Comparison of ENCODE assay signal across 34 cellular contexts in the genomic region with DNA sequence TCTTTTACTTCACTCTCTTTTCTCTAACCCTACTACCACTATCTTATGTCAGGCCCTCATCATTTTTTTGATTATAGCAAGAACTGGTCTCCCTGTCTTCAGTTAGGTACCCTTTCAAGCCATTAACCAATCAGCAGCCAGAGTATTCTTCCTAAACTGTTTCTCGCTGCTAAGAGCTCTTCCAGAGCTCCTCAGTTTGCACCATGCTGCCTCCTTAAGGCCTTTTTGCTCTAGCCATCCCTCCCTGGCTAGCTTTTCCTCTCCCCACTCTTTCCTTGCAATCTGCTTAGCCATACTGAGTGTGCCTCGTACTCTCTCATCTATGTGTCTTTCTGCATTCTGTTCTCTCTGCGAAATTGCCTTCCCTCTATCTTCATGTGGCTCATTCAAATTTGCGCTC. TPM values are rescaled to one million over a fixed set of nuclear protein-coding genes. Genes with fewer than 3 reads are reported as not detected.
"Had no signal": no experiment of that assay in that cellular context is flagged by ENCODE, and none has a peak within 500 bp of the region (broad histone marks: within the 10 kb centered on the region; RNA-seq: fewer than 3 reads in every experiment).

No MANE protein-coding gene starts in this region.

- H3K36me3 ChIP-seq: adrenal gland, brain microvascular endothelial cell, Peyer's patch had no signal

- H3K9me3 ChIP-seq: adrenal gland, Peyer's patch, SJSA1 had no signal

- H3K27me3 ChIP-seq: brain microvascular endothelial cell, Peyer's patch, SJSA1 had no signal

- ATAC-seq: activated CD4-positive, alpha-beta T cell treated with anti-CD3 and anti-CD28 coated beads for 36 hours; activated CD4-positive, CD25-positive, alpha-beta regulatory T cell treated with anti-CD3 and anti-CD28 coated beads, Interleukin-2, amount 50 U/mL, for 24 hours; activated CD8-positive, alpha-beta T cell treated with anti-CD3 and anti-CD28 coated beads, Interleukin-2, amount 10 ng/mL, durations not matched to agents 7 days and 5 days; activated naive CD4-positive, alpha-beta T cell treated with anti-CD3 and anti-CD28 coated beads, Interleukin-2, amount 50 U/mL, for 72 hours; K562; PC-3 had no signal

- H3K27ac Mint-ChIP-seq: activated CD4-positive, alpha-beta T cell treated with anti-CD3 and anti-CD28 coated beads for 36 hours; activated CD4-positive, alpha-beta T cell treated with anti-CD3 and anti-CD28 coated beads, Interleukin-2, amount 10 ng/mL, durations not matched to agents 7 days and 5 days; activated CD8-positive, alpha-beta T cell treated with anti-CD3 and anti-CD28 coated beads, Interleukin-2, amount 10 ng/mL, durations not matched to agents 7 days and 5 days; activated naive CD4-positive, alpha-beta T cell treated with anti-CD3 and anti-CD28 coated beads for 36 hours; activated naive CD4-positive, alpha-beta T cell treated with anti-CD3 and anti-CD28 coated beads, Interleukin-2, amount 50 U/mL, for 72 hours; activated T-cell treated with anti-CD3 and anti-CD28 coated beads, Interleukin-2, amount 50 U/mL, for 24 hours; activated T-helper 1 cell treated with anti-CD3 and anti-CD28 coated beads, Interleukin-12 subunit alpha, Interleukin-12 subunit beta, Interleukin-2, Interleukin-4 antibody, amounts not matched to agents 30 ng/mL and 10 ng/mL and 1 ng/mL, durations not matched to agents 14 hours and 24 hours and 36 hours had no signal

- H3K4me1 Mint-ChIP-seq: activated CD4-positive, alpha-beta T cell treated with anti-CD3 and anti-CD28 coated beads for 36 hours; activated CD4-positive, alpha-beta T cell treated with anti-CD3 and anti-CD28 coated beads, Interleukin-2, amount 10 ng/mL, durations not matched to agents 7 days and 5 days had no signal

- H3K9me3 Mint-ChIP-seq: activated CD4-positive, alpha-beta T cell treated with anti-CD3 and anti-CD28 coated beads, Interleukin-2, amount 10 ng/mL, durations not matched to agents 7 days and 5 days; activated naive CD4-positive, alpha-beta T cell treated with anti-CD3 and anti-CD28 coated beads for 36 hours; activated naive CD4-positive, alpha-beta T cell treated with anti-CD3 and anti-CD28 coated beads, Interleukin-2, amount 50 U/mL, for 72 hours; activated T-cell treated with anti-CD3 and anti-CD28 coated beads, Interleukin-2, amount 50 U/mL, for 24 hours; activated T-helper 1 cell treated with anti-CD3 and anti-CD28 coated beads, Interleukin-12 subunit alpha, Interleukin-12 subunit beta, Interleukin-2, Interleukin-4 antibody, amounts not matched to agents 30 ng/mL and 10 ng/mL and 1 ng/mL, durations not matched to agents 14 hours and 24 hours and 36 hours had no signal

- H3K27me3 Mint-ChIP-seq: activated CD4-positive, alpha-beta T cell treated with anti-CD3 and anti-CD28 coated beads for 36 hours; activated CD4-positive, alpha-beta T cell treated with anti-CD3 and anti-CD28 coated beads, Interleukin-2, amount 10 ng/mL, durations not matched to agents 7 days and 5 days had no signal

- H3K27ac ChIP-seq: adrenal gland, brain microvascular endothelial cell, Peyer's patch, SJSA1 had no signal

- DNase-seq: activated CD4-positive, alpha-beta T cell treated with anti-CD3 and anti-CD28 coated beads for 36 hours; activated CD4-positive, alpha-beta T cell treated with anti-CD3 and anti-CD28 coated beads, Interleukin-2, amount 10 ng/mL, durations not matched to agents 7 days and 5 days; activated CD4-positive, alpha-beta T cell treated with anti-CD3 and anti-CD28 coated beads, Interleukin-2, amount 50 U/mL, for 48 hours; activated CD8-positive, alpha-beta T cell treated with anti-CD3 and anti-CD28 coated beads, Interleukin-2, amount 10 ng/mL, durations not matched to agents 7 days and 5 days; activated gamma-delta T cell treated with Interleukin-2 at 50 U/mL for 16 hours; activated naive CD4-positive, alpha-beta T cell treated with anti-CD3 and anti-CD28 coated beads for 36 hours; activated T-cell treated with anti-CD3 and anti-CD28 coated beads, Interleukin-2, amount 50 U/mL, for 24 hours; adrenal gland; aorta; brain microvascular endothelial cell; central memory CD4-positive, alpha-beta T cell; NCI-H1105; NCI-H1417 treated with DMSO at 0.1 percent for 48 hours; NCI-H187 treated with DMSO at 0.1 percent for 48 hours; NCI-H2081; NCI-H2171 treated with DMSO at 0.1 percent for 48 hours; NCI-H2227 treated with DMSO at 0.1 percent for 48 hours; NCI-H446; NCI-H510A treated with DMSO at 0.1 percent for 48 hours; NCI-H69; NK-92 treated with Interleukin-12 subunit alpha and Interleukin-12 subunit beta, amount 100 ng/mL, for 24 hours; PC-3; Peyer's patch; RPMI8226; SHP77 treated with DMSO at 0.1 percent for 48 hours; T1000 had no signal

- FAIRE-seq: K562 had no signal

- H3K4me3 Mint-ChIP-seq: activated CD4-positive, alpha-beta T cell treated with anti-CD3 and anti-CD28 coated beads for 36 hours; activated CD4-positive, alpha-beta T cell treated with anti-CD3 and anti-CD28 coated beads, Interleukin-2, amount 10 ng/mL, durations not matched to agents 7 days and 5 days; activated CD8-positive, alpha-beta T cell treated with anti-CD3 and anti-CD28 coated beads, Interleukin-2, amount 10 ng/mL, durations not matched to agents 7 days and 5 days; activated naive CD4-positive, alpha-beta T cell treated with anti-CD3 and anti-CD28 coated beads for 36 hours; activated T-cell treated with anti-CD3 and anti-CD28 coated beads, Interleukin-2, amount 50 U/mL, for 24 hours; activated T-helper 1 cell treated with anti-CD3 and anti-CD28 coated beads, Interleukin-12 subunit alpha, Interleukin-12 subunit beta, Interleukin-2, Interleukin-4 antibody, amounts not matched to agents 30 ng/mL and 10 ng/mL and 1 ng/mL, durations not matched to agents 14 hours and 24 hours and 36 hours had no signal

- H3K36me3 Mint-ChIP-seq: activated naive CD4-positive, alpha-beta T cell treated with anti-CD3 and anti-CD28 coated beads, Interleukin-2, amount 50 U/mL, for 72 hours had no signal

- H3K4me3 ChIP-seq: adrenal gland, K562, Peyer's patch, SJSA1 had no signal

- H3K4me1 ChIP-seq: adrenal gland, Peyer's patch, SJSA1 had no signal

RNA-seq across cellular contexts. Expression of a gene that starts 40.8 kb away (rescaled TPM):
- total RNA-seq: activated CD4-positive, alpha-beta T cell treated with anti-CD3 and anti-CD28 coated beads for 36 hours; activated CD4-positive, alpha-beta T cell treated with anti-CD3 and anti-CD28 coated beads, Interleukin-2, amount 10 ng/mL, durations not matched to agents 7 days and 5 days; activated CD8-positive, alpha-beta T cell treated with anti-CD3 and anti-CD28 coated beads, Interleukin-2, amount 10 ng/mL, durations not matched to agents 7 days and 5 days; activated naive CD4-positive, alpha-beta T cell treated with anti-CD3 and anti-CD28 coated beads for 36 hours; activated naive CD4-positive, alpha-beta T cell treated with anti-CD3 and anti-CD28 coated beads, Interleukin-2, amount 50 U/mL, for 72 hours; activated T-helper 1 cell treated with anti-CD3 and anti-CD28 coated beads, Interleukin-12 subunit alpha, Interleukin-12 subunit beta, Interleukin-2, Interleukin-4 antibody, amounts not matched to agents 30 ng/mL and 10 ng/mL and 1 ng/mL, durations not matched to agents 14 hours and 24 hours and 36 hours; adrenal gland; aorta; K562; M059J; PC-3; Peyer's patch; SJSA1; T-helper 1 cell treated with Interleukin-12 subunit alpha and Interleukin-12 subunit beta and Interleukin-4 antibody, amounts not matched to agents 30 ng/mL and 1 ng/mL, for 36 hours; T-helper 2 cell treated with Interferon-gamma antibody and Interleukin-4, amounts not matched to agents 100 ng/mL and 5 ng/mL, for 36 hours had no signal
- polyA plus RNA-seq: adrenal gland, aorta had no signal

RNA-seq across cellular contexts. Expression of a gene that starts 54.6 kb away (rescaled TPM):
- total RNA-seq: activated CD4-positive, alpha-beta T cell treated with anti-CD3 and anti-CD28 coated beads for 36 hours; activated CD4-positive, alpha-beta T cell treated with anti-CD3 and anti-CD28 coated beads, Interleukin-2, amount 10 ng/mL, durations not matched to agents 7 days and 5 days; activated CD8-positive, alpha-beta T cell treated with anti-CD3 and anti-CD28 coated beads, Interleukin-2, amount 10 ng/mL, durations not matched to agents 7 days and 5 days; activated naive CD4-positive, alpha-beta T cell treated with anti-CD3 and anti-CD28 coated beads for 36 hours; activated naive CD4-positive, alpha-beta T cell treated with anti-CD3 and anti-CD28 coated beads, Interleukin-2, amount 50 U/mL, for 72 hours; activated T-helper 1 cell treated with anti-CD3 and anti-CD28 coated beads, Interleukin-12 subunit alpha, Interleukin-12 subunit beta, Interleukin-2, Interleukin-4 antibody, amounts not matched to agents 30 ng/mL and 10 ng/mL and 1 ng/mL, durations not matched to agents 14 hours and 24 hours and 36 hours; adrenal gland; aorta; K562; M059J; PC-3; SJSA1; T-helper 1 cell treated with Interleukin-12 subunit alpha and Interleukin-12 subunit beta and Interleukin-4 antibody, amounts not matched to agents 30 ng/mL and 1 ng/mL, for 36 hours; T-helper 2 cell treated with Interferon-gamma antibody and Interleukin-4, amounts not matched to agents 100 ng/mL and 5 ng/mL, for 36 hours had no signal
- polyA plus RNA-seq: adrenal gland, aorta, K562 had no signal
